In the genomic region with DNA sequence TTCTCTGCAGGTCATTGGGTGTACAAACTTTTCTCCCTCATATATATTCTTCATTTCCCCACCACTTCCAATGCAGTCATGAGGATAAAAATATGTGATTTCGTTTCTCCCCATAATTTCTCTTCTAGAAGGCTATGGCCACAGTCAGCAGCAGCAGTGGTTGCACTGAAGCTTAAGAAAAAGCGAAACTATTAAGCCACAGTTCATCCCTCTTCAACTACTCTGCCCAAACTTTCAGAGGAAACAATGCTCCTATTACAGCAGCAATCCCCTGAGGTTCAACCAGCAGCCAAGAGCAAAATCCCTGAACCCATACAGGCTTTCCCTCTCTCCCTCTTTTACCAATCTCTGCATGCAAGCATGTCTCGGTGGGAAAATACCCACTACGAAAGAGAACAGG, we compare ENCODE assay signal across 8 cellular contexts.
"Had no signal": no experiment of that assay in that cellular context is flagged by ENCODE, and none has a peak within 500 bp of the region (broad histone marks: within the 10 kb centered on the region; RNA-seq: fewer than 3 reads in every experiment).

No MANE protein-coding gene starts in this region.

- H2AFZ ChIP-seq: GM23248 had no signal

- H3K27ac ChIP-seq: GM23248, HL-60 had no signal

- H3K4me3 ChIP-seq: GM23248, HAP-1 had no signal

- H3K9ac ChIP-seq: GM23248 had no signal

- ATAC-seq: HCT116, HepG2 had no signal

- H3K4me1 ChIP-seq: HAP-1 had no signal

- DNase-seq: GM23248, GOT3, H7, HFFc6 had no signal

- H3K9me3 ChIP-seq: HAP-1 had no signal

- H3K36me3 ChIP-seq: HAP-1 had no signal
